ENCODE assay signal across 17 cellular contexts in genomic region chr19:10399878-10400277, GRCh38.
"Had no signal": no experiment of that assay in that cellular context is flagged by ENCODE, and none has a peak within 500 bp of the region (broad histone marks: within the 10 kb centered on the region; RNA-seq: fewer than 3 reads in every experiment).

No MANE protein-coding gene starts in this region.

- ATAC-seq: activated naive CD4-positive, alpha-beta T cell treated with anti-CD3 and anti-CD28 coated beads, Interleukin-2, amount 50 U/mL, for 72 hours; esophagus mucosa; left colon; naive thymus-derived CD8-positive, alpha-beta T cell; stimulated activated naive B cell treated with anti-CD40 and anti-IgM and Interleukin-4, amounts not matched to agents 10 μg/mL and 1 μg/mL and 100 μg/mL, for 72 hours; T-helper 17 cell had no signal

- H3K27me3 ChIP-seq: brain microvascular endothelial cell had no signal

- H3K27ac Mint-ChIP-seq: activated B cell treated with CpG ODN at 0.5 μM for 24 hours; stimulated activated naive B cell treated with anti-CD40 and anti-IgM and Interleukin-4, amounts not matched to agents 10 μg/mL and 1 μg/mL and 100 μg/mL, for 72 hours had no signal

- DNase-seq: activated B cell treated with CpG ODN at 0.5 μM for 24 hours; activated CD4-positive, alpha-beta T cell treated with anti-CD3 and anti-CD28 coated beads, Interleukin-2, amount 50 U/mL, for 1 hour; activated effector memory CD4-positive, alpha-beta T cell treated with Interleukin-2 at 50 U/mL for 16 hours; activated T-cell treated with anti-CD3 and anti-CD28 coated beads for 4 hours; brain microvascular endothelial cell; dorsolateral prefrontal cortex; glutamatergic neuron; left colon; mammary epithelial cell; naive thymus-derived CD8-positive, alpha-beta T cell; occipital lobe; stimulated activated naive B cell treated with anti-CD40 and anti-IgM and Interleukin-4, amounts not matched to agents 10 μg/mL and 1 μg/mL and 100 μg/mL, for 72 hours; T-helper 17 cell; upper lobe of left lung had no signal

- H3K4me3 Mint-ChIP-seq: activated B cell treated with CpG ODN at 0.5 μM for 24 hours, T-helper 17 cell had no signal

- H3K27ac ChIP-seq: brain microvascular endothelial cell, prostate gland had no signal

- H3K27me3 Mint-ChIP-seq: activated B cell treated with CpG ODN at 0.5 μM for 24 hours; naive thymus-derived CD8-positive, alpha-beta T cell; stimulated activated naive B cell treated with anti-CD40 and anti-IgM and Interleukin-4, amounts not matched to agents 10 μg/mL and 1 μg/mL and 100 μg/mL, for 72 hours; T-helper 17 cell had no signal

- H3K9me3 Mint-ChIP-seq: activated B cell treated with CpG ODN at 0.5 μM for 24 hours; activated naive CD4-positive, alpha-beta T cell treated with anti-CD3 and anti-CD28 coated beads, Interleukin-2, amount 50 U/mL, for 72 hours; stimulated activated naive B cell treated with anti-CD40 and anti-IgM and Interleukin-4, amounts not matched to agents 10 μg/mL and 1 μg/mL and 100 μg/mL, for 72 hours had no signal

- H3K4me3 ChIP-seq: prostate gland, upper lobe of left lung had no signal

- H3K9me3 ChIP-seq: prostate gland, upper lobe of left lung had no signal
